In genomic region chr14:105485720-105486332, GRCh38 we compare ENCODE assay signal across 1 cellular context.
TF ChIP-seq lines count a peak whose summit lies in the region.

No MANE protein-coding gene starts in this region.

TF ChIP-seq in HepG2, 621 proteins besides CTCF, POLR2A, EP300 and RAD21 (continues in another document):
- TF ChIP-seq NFE2 (CRISPR knock-in tag; IDR thresholded peaks at IDR 0.05) (no peak), NFKB2 (CRISPR knock-in tag; IDR thresholded peaks at IDR 0.05; ENCODE audit: borderline replicate concordance) (no peak; the same call in 1 of the 2 replicates), ZNF574 (CRISPR knock-in tag; IDR thresholded peaks at IDR 0.05) (peak; percentile 50), HOXA9 (CRISPR knock-in tag; IDR thresholded peaks at IDR 0.05; ENCODE audit: borderline replicate concordance) (0 out of 2 replicates have a peak, but pooled peaks have one; percentile 42), ZNF282 (IDR thresholded peaks at IDR 0.05; ENCODE audit: partially characterized antibody) (no peak), ZNF253 (CRISPR knock-in tag; IDR thresholded peaks at IDR 0.05; ENCODE audit: borderline replicate concordance) (no peak), KLF15 (CRISPR knock-in tag; IDR thresholded peaks at IDR 0.05; ENCODE audit: borderline replicate concordance) (no peak), ZHX2 (IDR thresholded peaks at IDR 0.05; ENCODE audit: low read depth) (0 out of 2 replicates have a peak, but pooled peaks have one; percentile 26), ZHX2 (CRISPR knock-in tag; IDR thresholded peaks at IDR 0.05; ENCODE audit: borderline replicate concordance) (no peak), HOXD1 (CRISPR knock-in tag; IDR thresholded peaks at IDR 0.05) (0 out of 2 replicates have a peak, but pooled peaks have one; percentile 6), ZNF362 (CRISPR knock-in tag; IDR thresholded peaks at IDR 0.05; ENCODE audit: borderline replicate concordance) (no peak), ZNF230 (CRISPR knock-in tag; IDR thresholded peaks at IDR 0.05) (0 out of 2 replicates have a peak, but pooled peaks have one; percentile 44), ZSCAN12 (CRISPR knock-in tag; IDR thresholded peaks at IDR 0.05) (no peak), HNF4A (CRISPR knock-in tag; IDR thresholded peaks at IDR 0.05) (no peak), ARNT (IDR thresholded peaks at IDR 0.05) (no peak), MLXIP (CRISPR knock-in tag; IDR thresholded peaks at IDR 0.05; ENCODE audit: borderline replicate concordance) (no peak), MAFG (CRISPR knock-in tag; IDR thresholded peaks at IDR 0.05) (no peak), ZSCAN22 (CRISPR knock-in tag; IDR thresholded peaks at IDR 0.05) (no peak), ZSCAN21 (CRISPR knock-in tag; IDR thresholded peaks at IDR 0.05; ENCODE audit: borderline replicate concordance) (peak; percentile 64; the same call in 1 of the 2 replicates), ZKSCAN8 (CRISPR knock-in tag; IDR thresholded peaks at IDR 0.05; ENCODE audit: borderline replicate concordance) (no peak), HDAC6 (IDR thresholded peaks at IDR 0.05; ENCODE audit: low read depth, low read length) (no peak), PRMT3 (CRISPR knock-in tag; IDR thresholded peaks at IDR 0.05; ENCODE audit: borderline replicate concordance, low read depth) (no peak), POGZ (CRISPR knock-in tag; IDR thresholded peaks at IDR 0.05) (no peak), ERF (CRISPR knock-in tag; IDR thresholded peaks at IDR 0.05) (peak; percentile 37; the same call in 1 of the 2 replicates), PBX3 (CRISPR knock-in tag; IDR thresholded peaks at IDR 0.05; ENCODE audit: borderline replicate concordance) (no peak), ATF1 (CRISPR knock-in tag; IDR thresholded peaks at IDR 0.05) (no peak), ZNF446 (CRISPR knock-in tag; IDR thresholded peaks at IDR 0.05) (no peak), ZEB1 (IDR thresholded peaks at IDR 0.05; ENCODE audit: insufficient replicate concordance, low read depth) (peak; percentile 46), JUND (CRISPR knock-in tag; IDR thresholded peaks at IDR 0.05) (no peak), HMGXB3 (CRISPR knock-in tag; IDR thresholded peaks at IDR 0.05; ENCODE audit: borderline replicate concordance) (no peak), RFX3 (CRISPR knock-in tag; IDR thresholded peaks at IDR 0.05) (no peak), ZNF562 (CRISPR knock-in tag; IDR thresholded peaks at IDR 0.05; ENCODE audit: borderline replicate concordance) (no peak), TAF1 (CRISPR knock-in tag; IDR thresholded peaks at IDR 0.05) (0 out of 2 replicates have a peak, but pooled peaks have one; percentile 39), TARDBP (CRISPR knock-in tag; IDR thresholded peaks at IDR 0.05) (no peak; the same call in 1 of the 2 replicates), ARID2 (CRISPR knock-in tag; IDR thresholded peaks at IDR 0.05; ENCODE audit: borderline replicate concordance) (no peak), ZNF225 (CRISPR knock-in tag; IDR thresholded peaks at IDR 0.05) (no peak), TFDP2 (CRISPR knock-in tag; IDR thresholded peaks at IDR 0.05) (0 out of 2 replicates have a peak, but pooled peaks have one; percentile 23), MAZ (IDR thresholded peaks at IDR 0.05; ENCODE audit: borderline replicate concordance, low read depth, low read length) (0 out of 2 replicates have a peak, but pooled peaks have one; percentile 17), MAZ (CRISPR knock-in tag; IDR thresholded peaks at IDR 0.05; ENCODE audit: low read depth) (0 out of 2 replicates have a peak, but pooled peaks have one; percentile 43), NFE2L2 (IDR thresholded peaks at IDR 0.05; ENCODE audit: low read length) (no peak), CCDC6 (CRISPR knock-in tag; IDR thresholded peaks at IDR 0.05) (no peak), SNRNP70 (IDR thresholded peaks at IDR 0.05; ENCODE audit: low read depth, low read length) (no peak), ZBTB14 (CRISPR knock-in tag; IDR thresholded peaks at IDR 0.05) (0 out of 2 replicates have a peak, but pooled peaks have one; percentile 25)
